Comparison of ENCODE assay signal across 8 cellular contexts in genomic region chr3:4350789-4351163, GRCh38. TPM values are rescaled to one million over a fixed set of nuclear protein-coding genes. Genes with fewer than 3 reads are reported as not detected.
DNase-seq lines count a peak whose midpoint lies in the region; ATAC-seq and TF ChIP-seq lines count a peak whose summit lies in the region.

No MANE protein-coding gene starts in this region.

- H3K4me3 Mint-ChIP-seq in WTC11 (no peak overlapping the region), memory B cell (peak overlapping the region; percentile 36)
- no peak overlapping the region for H3K4me3 Mint-ChIP-seq in dendritic cell treated with granulocyte-macrophage colony-stimulating factor and Interleukin-4, amounts not matched to agents 40 ng/mL and 50 ng/mL, for 4 days
- H3K4me3 Mint-ChIP-seq in stimulated activated effector memory CD8-positive, alpha-beta T cell treated with anti-CD3 and anti-CD28 coated beads, Interleukin-12 subunit alpha, Interleukin-12 subunit beta, amount 100 ng/mL, for 72 hours: peak overlapping the region; percentile 67

- H3K4me3 ChIP-seq in AG09309 (ENCODE audit: control insufficient read depth, low read depth, low read length): no peak overlapping the region

- H3K4me1 Mint-ChIP-seq in WTC11 (no peaks in the 10 kb centered on the region), memory B cell (peaks cover 10% of the 10 kb centered on the region)
- peaks cover 28% of the 10 kb centered on the region for H3K4me1 Mint-ChIP-seq in dendritic cell treated with granulocyte-macrophage colony-stimulating factor and Interleukin-4, amounts not matched to agents 40 ng/mL and 50 ng/mL, for 4 days (ENCODE audit: low read depth)
- peaks cover 26% of the 10 kb centered on the region for H3K4me1 Mint-ChIP-seq in stimulated activated effector memory CD8-positive, alpha-beta T cell treated with anti-CD3 and anti-CD28 coated beads, Interleukin-12 subunit alpha, Interleukin-12 subunit beta, amount 100 ng/mL, for 72 hours

- H3K27me3 Mint-ChIP-seq in WTC11 (ENCODE audit: low read depth): no peaks in the 10 kb centered on the region
- H3K27me3 Mint-ChIP-seq in dendritic cell treated with granulocyte-macrophage colony-stimulating factor and Interleukin-4, amounts not matched to agents 40 ng/mL and 50 ng/mL, for 4 days: no peaks in the 10 kb centered on the region
- no peaks in the 10 kb centered on the region for H3K27me3 Mint-ChIP-seq in memory B cell

- CTCF ChIA-PET in WTC11 (lab: Charles Lee): interaction anchor here (0.6 to 2.4 kb wide), 30 partner anchors 8 to 653 kb away, joined by 3 to 36 read pairs (median 4); partner anchors contain the start of genes BHLHE40, ITPR1 and SUMF1

- intact Hi-C loops in dendritic cell treated with granulocyte-macrophage colony-stimulating factor and Interleukin-4, amounts not matched to agents 40 ng/mL and 50 ng/mL, for 4 days (cut with micrococcal nuclease): loop anchor here (1.0 kb wide), 1 partner anchor 283 kb away; no protein-coding TSS in a partner anchor

- H3K36me3 Mint-ChIP-seq in WTC11: no peaks in the 10 kb centered on the region
- H3K36me3 Mint-ChIP-seq in dendritic cell treated with granulocyte-macrophage colony-stimulating factor and Interleukin-4, amounts not matched to agents 40 ng/mL and 50 ng/mL, for 4 days (ENCODE audit: low read depth): no peaks in the 10 kb centered on the region
- H3K36me3 Mint-ChIP-seq in memory B cell: peaks cover 5% of the 10 kb centered on the region
- H3K36me3 Mint-ChIP-seq in stimulated activated effector memory CD8-positive, alpha-beta T cell treated with anti-CD3 and anti-CD28 coated beads, Interleukin-12 subunit alpha, Interleukin-12 subunit beta, amount 100 ng/mL, for 72 hours: peaks cover 6% of the 10 kb centered on the region

- TF ChIP-seq CTCF in AG09309 (IDR thresholded peaks at IDR 0.05; ENCODE audit: control insufficient read depth, insufficient read depth, low read depth, low read length, missing control alignments) (peak; percentile 66), WTC11 (IDR thresholded peaks at IDR 0.05) (peak; percentile 76)

- DNase-seq in AG09309 (ENCODE audit: low read depth) (peak; percentile 33), NCI-H2171 (lab: John Stamatoyannopoulos, UW) (peak; percentile 21), WTC11 (ENCODE audit: low spot score) (no peak), memory B cell (ENCODE audit: low spot score in 2 of 2) (peak; percentile 32 to 49)
- DNase-seq in stimulated activated effector memory CD8-positive, alpha-beta T cell treated with anti-CD3 and anti-CD28 coated beads, Interleukin-12 subunit alpha, Interleukin-12 subunit beta, amount 100 ng/mL, for 72 hours (ENCODE audit: low spot score in 2 of 2): peak; percentile 25 to 67

- POLR2A ChIA-PET in WTC11 (lab: Charles Lee): interaction anchor here (0.7 kb wide), 1 partner anchor 383 kb away, joined by 3 read pairs; no protein-coding TSS in a partner anchor

- H3K9me3 Mint-ChIP-seq in WTC11: peaks cover 7% of the 10 kb centered on the region; the same call in 1 of the 2 replicates
- H3K9me3 Mint-ChIP-seq in dendritic cell treated with granulocyte-macrophage colony-stimulating factor and Interleukin-4, amounts not matched to agents 40 ng/mL and 50 ng/mL, for 4 days: no peaks in the 10 kb centered on the region
- peaks cover 1% of the 10 kb centered on the region for H3K9me3 Mint-ChIP-seq in memory B cell
- no peaks in the 10 kb centered on the region for H3K9me3 Mint-ChIP-seq in stimulated activated effector memory CD8-positive, alpha-beta T cell treated with anti-CD3 and anti-CD28 coated beads, Interleukin-12 subunit alpha, Interleukin-12 subunit beta, amount 100 ng/mL, for 72 hours

- ATAC-seq in GM18517 (IDR thresholded peaks at IDR 0.05; ENCODE audit: unreplicated experiment) (peak; percentile 89), HG03045 (IDR thresholded peaks at IDR 0.05; ENCODE audit: unreplicated experiment) (peak; percentile 66), WTC11 (0 out of 2 replicates have a peak, but pooled peaks have one; percentile 26), memory B cell (ENCODE audit: low read depth) (peak; percentile 81)
- ATAC-seq in stimulated activated effector memory CD8-positive, alpha-beta T cell treated with anti-CD3 and anti-CD28 coated beads, Interleukin-12 subunit alpha, Interleukin-12 subunit beta, amount 100 ng/mL, for 72 hours: peak; percentile 68

- H3K27ac Mint-ChIP-seq in WTC11 (no peak overlapping the region), memory B cell (no peak overlapping the region)
- H3K27ac Mint-ChIP-seq in dendritic cell treated with granulocyte-macrophage colony-stimulating factor and Interleukin-4, amounts not matched to agents 40 ng/mL and 50 ng/mL, for 4 days: peak overlapping the region; percentile 40
- peak overlapping the region; percentile 93 for H3K27ac Mint-ChIP-seq in stimulated activated effector memory CD8-positive, alpha-beta T cell treated with anti-CD3 and anti-CD28 coated beads, Interleukin-12 subunit alpha, Interleukin-12 subunit beta, amount 100 ng/mL, for 72 hours

TF ChIP-seq in WTC11, 78 proteins besides CTCF, POLR2A, EP300 and RAD21:
- no peak for TF ChIP-seq ZNF396 (CRISPR knock-in tag; IDR thresholded peaks at IDR 0.05; ENCODE audit: borderline replicate concordance)
- TF ChIP-seq, protein P1, sequence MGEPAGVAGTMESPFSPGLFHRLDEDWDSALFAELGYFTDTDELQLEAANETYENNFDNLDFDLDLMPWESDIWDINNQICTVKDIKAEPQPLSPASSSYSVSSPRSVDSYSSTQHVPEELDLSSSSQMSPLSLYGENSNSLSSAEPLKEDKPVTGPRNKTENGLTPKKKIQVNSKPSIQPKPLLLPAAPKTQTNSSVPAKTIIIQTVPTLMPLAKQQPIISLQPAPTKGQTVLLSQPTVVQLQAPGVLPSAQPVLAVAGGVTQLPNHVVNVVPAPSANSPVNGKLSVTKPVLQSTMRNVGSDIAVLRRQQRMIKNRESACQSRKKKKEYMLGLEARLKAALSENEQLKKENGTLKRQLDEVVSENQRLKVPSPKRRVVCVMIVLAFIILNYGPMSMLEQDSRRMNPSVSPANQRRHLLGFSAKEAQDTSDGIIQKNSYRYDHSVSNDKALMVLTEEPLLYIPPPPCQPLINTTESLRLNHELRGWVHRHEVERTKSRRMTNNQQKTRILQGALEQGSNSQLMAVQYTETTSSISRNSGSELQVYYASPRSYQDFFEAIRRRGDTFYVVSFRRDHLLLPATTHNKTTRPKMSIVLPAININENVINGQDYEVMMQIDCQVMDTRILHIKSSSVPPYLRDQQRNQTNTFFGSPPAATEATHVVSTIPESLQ (CRISPR knock-in tag; IDR thresholded peaks at IDR 0.05): no peak
- no peak for TF ChIP-seq GRHL2 (CRISPR knock-in tag; IDR thresholded peaks at IDR 0.05; ENCODE audit: insufficient replicate concordance, severe bottlenecking)
- TF ChIP-seq ZMAT4 (CRISPR knock-in tag; IDR thresholded peaks at IDR 0.05): no peak
- TF ChIP-seq NFATC4 (CRISPR knock-in tag; IDR thresholded peaks at IDR 0.05): no peak
- TF ChIP-seq FOXJ3 (CRISPR knock-in tag; IDR thresholded peaks at IDR 0.05; ENCODE audit: borderline replicate concordance): no peak
- no peak for TF ChIP-seq PRRX2 (CRISPR knock-in tag; IDR thresholded peaks at IDR 0.05)

RNA-seq across cellular contexts. Expression of gene SETMAR, which starts 47.6 kb away (rescaled TPM):
- 11.6 to 15.0 TPM (median 14.7 TPM) in 3 replicates for total RNA-seq in WTC11 (2021)

Comparison
In these comparisons a context has a peak if more than half of its experiments do, and no peak if none do; other contexts are left out.
1. ATAC-seq: peak in every context shown above with its lines; median percentile 89 in GM18517; 81 in memory B cell; 68 in stimulated activated effector memory CD8-positive, alpha-beta T cell treated with anti-CD3 and anti-CD28 coated beads, Interleukin-12 subunit alpha, Interleukin-12 subunit beta, amount 100 ng/mL, for 72 hours; 66 in HG03045; 26 in WTC11.
2. H3K27ac Mint-ChIP-seq: peak in dendritic cell treated with granulocyte-macrophage colony-stimulating factor and Interleukin-4, amounts not matched to agents 40 ng/mL and 50 ng/mL, for 4 days (single experiment) and stimulated activated effector memory CD8-positive, alpha-beta T cell treated with anti-CD3 and anti-CD28 coated beads, Interleukin-12 subunit alpha, Interleukin-12 subunit beta, amount 100 ng/mL, for 72 hours (single experiment); none in WTC11 (single experiment) and memory B cell (single experiment).
3. H3K4me3 Mint-ChIP-seq: peak in memory B cell (single experiment) and stimulated activated effector memory CD8-positive, alpha-beta T cell treated with anti-CD3 and anti-CD28 coated beads, Interleukin-12 subunit alpha, Interleukin-12 subunit beta, amount 100 ng/mL, for 72 hours (single experiment); none in WTC11 (single experiment) and dendritic cell treated with granulocyte-macrophage colony-stimulating factor and Interleukin-4, amounts not matched to agents 40 ng/mL and 50 ng/mL, for 4 days (single experiment).